1 cellular context compared by ENCODE assay signal in the genomic region with DNA sequence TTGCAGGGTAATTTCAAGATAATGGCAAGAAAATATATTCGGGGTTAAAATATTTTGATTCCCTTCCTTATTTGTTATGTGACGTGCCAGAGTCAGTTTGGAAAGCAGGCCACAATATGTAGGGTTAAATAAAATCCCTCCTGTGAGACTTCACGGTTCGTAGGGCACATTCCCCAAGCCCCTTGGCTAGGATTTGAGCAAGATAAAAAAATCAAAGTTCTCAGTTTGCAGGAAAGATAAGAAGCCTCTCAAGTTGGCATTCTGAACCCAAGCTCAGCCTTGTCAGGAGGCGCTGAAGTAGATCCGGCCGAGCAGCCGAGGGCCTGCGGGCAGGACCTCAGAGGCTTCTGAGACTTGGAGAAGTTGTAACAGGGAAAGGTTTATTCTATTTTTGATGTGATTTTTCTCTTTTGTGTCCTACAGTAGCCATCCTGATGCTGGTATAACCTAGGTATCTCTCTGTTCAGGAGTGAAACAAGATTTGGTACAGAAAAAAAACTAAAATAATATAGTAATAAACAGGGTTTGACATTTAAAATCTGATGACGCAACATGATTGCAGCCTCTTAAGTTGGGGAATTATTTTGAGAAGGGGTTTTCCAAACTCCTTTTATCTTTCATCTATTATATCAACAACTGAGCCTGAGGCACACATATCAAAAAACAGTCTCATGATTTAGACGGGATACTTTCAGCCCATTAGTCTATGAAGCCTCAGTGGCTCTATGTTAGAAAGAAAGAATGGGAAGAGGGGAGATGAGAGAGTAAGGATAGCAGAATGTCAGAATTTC.
TF ChIP-seq lines count a peak whose summit lies in the region.

No MANE protein-coding gene starts in this region.

TF ChIP-seq in HepG2, 621 proteins besides CTCF, POLR2A, EP300 and RAD21:
- no peak for TF ChIP-seq SRY (CRISPR knock-in tag; IDR thresholded peaks at IDR 0.05)
- TF ChIP-seq, protein P1, sequence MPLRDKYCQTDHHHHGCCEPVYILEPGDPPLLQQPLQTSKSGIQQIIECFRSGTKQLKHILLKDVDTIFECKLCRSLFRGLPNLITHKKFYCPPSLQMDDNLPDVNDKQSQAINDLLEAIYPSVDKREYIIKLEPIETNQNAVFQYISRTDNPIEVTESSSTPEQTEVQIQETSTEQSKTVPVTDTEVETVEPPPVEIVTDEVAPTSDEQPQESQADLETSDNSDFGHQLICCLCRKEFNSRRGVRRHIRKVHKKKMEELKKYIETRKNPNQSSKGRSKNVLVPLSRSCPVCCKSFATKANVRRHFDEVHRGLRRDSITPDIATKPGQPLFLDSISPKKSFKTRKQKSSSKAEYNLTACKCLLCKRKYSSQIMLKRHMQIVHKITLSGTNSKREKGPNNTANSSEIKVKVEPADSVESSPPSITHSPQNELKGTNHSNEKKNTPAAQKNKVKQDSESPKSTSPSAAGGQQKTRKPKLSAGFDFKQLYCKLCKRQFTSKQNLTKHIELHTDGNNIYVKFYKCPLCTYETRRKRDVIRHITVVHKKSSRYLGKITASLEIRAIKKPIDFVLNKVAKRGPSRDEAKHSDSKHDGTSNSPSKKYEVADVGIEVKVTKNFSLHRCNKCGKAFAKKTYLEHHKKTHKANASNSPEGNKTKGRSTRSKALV (CRISPR knock-in tag; IDR thresholded peaks at IDR 0.05), result no peak
- TF ChIP-seq FOXA1 (IDR thresholded peaks at IDR 0.05), result no peak
- no peak for TF ChIP-seq FOXA1 (CRISPR knock-in tag; IDR thresholded peaks at IDR 0.05)
- no peak for TF ChIP-seq RBAK (CRISPR knock-in tag; IDR thresholded peaks at IDR 0.05)
- TF ChIP-seq CBX2 (IDR thresholded peaks at IDR 0.05; ENCODE audit: low read depth, low read length), result no peak
- TF ChIP-seq CBX2 (CRISPR knock-in tag; IDR thresholded peaks at IDR 0.05; ENCODE audit: low read depth), result no peak
- no peak for TF ChIP-seq KLF13 (CRISPR knock-in tag; IDR thresholded peaks at IDR 0.05)
- peak; percentile 9; the same call in 1 of the 2 replicates for TF ChIP-seq CEBPB (IDR thresholded peaks at IDR 0.05; ENCODE audit: borderline replicate concordance, low read depth, low read length)
- TF ChIP-seq ATF7 (IDR thresholded peaks at IDR 0.05), result 0 out of 2 replicates have a peak, but pooled peaks have one; percentile 21
- no peak for TF ChIP-seq ATF7 (CRISPR knock-in tag; IDR thresholded peaks at IDR 0.05)
